21 cellular contexts compared by ENCODE assay signal in the genomic region with DNA sequence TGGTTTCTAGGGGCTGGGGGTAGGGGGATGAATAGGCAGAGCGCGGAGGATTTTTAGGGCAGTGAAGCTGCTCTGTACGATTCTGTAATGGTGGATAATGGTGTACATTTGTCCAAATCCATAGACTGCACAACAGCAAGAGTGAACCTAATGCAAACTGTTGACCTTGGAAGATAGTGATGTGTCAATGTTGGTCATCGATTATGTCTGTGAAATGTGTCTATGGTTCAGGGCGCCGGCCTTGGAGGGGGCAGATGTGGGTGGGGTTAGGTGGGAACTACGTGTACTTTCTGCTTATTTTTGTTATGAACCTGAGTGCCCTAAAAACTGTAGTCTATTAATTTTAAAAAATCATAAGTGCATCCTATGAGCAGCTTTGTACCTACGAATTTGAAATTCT.
"Had no signal": no experiment of that assay in that cellular context is flagged by ENCODE, and none has a peak within 500 bp of the region (broad histone marks: within the 10 kb centered on the region; RNA-seq: fewer than 3 reads in every experiment).

No MANE protein-coding gene starts in this region.

- ATAC-seq: left ventricle myocardium superior; lower lobe of right lung; mucosa of descending colon; stimulated activated memory B cell treated with anti-CD40 and anti-IgM and Interleukin-4, amounts not matched to agents 10 μg/mL and 1 μg/mL and 100 μg/mL, for 72 hours; stimulated activated naive CD8-positive, alpha-beta T cell treated with anti-CD3 and anti-CD28 coated beads, Interleukin-15, Interleukin-2, amounts not matched to agents 100 U/mL and 50 U/mL, for 24 hours had no signal

- H3K79me2 ChIP-seq: parathyroid adenoma had no signal

- H3K27ac ChIP-seq: dorsolateral prefrontal cortex, lower lobe of right lung, parathyroid adenoma, sigmoid colon, transverse colon, vagina had no signal

- H3K27me3 Mint-ChIP-seq: naive B cell; progenitor cell of endocrine pancreas; stimulated activated memory B cell treated with anti-CD40 and anti-IgM and Interleukin-4, amounts not matched to agents 10 μg/mL and 1 μg/mL and 100 μg/mL, for 72 hours had no signal

- H3K4me3 ChIP-seq: dorsolateral prefrontal cortex, lower lobe of right lung, mucosa of descending colon, sigmoid colon, transverse colon, vagina had no signal

- H3K27ac Mint-ChIP-seq: immature natural killer cell; mesothelial cell of epicardium; naive B cell; progenitor cell of endocrine pancreas; stimulated activated memory B cell treated with anti-CD40 and anti-IgM and Interleukin-4, amounts not matched to agents 10 μg/mL and 1 μg/mL and 100 μg/mL, for 72 hours had no signal

- H3K36me3 Mint-ChIP-seq: immature natural killer cell; stimulated activated memory B cell treated with anti-CD40 and anti-IgM and Interleukin-4, amounts not matched to agents 10 μg/mL and 1 μg/mL and 100 μg/mL, for 72 hours had no signal

- H3K27me3 ChIP-seq: dorsolateral prefrontal cortex, sigmoid colon, transverse colon, vagina had no signal

- DNase-seq: effector CD4-positive, alpha-beta T cell; hypothalamus; immature natural killer cell; left ventricle myocardium superior; mucosa of descending colon; naive B cell; occipital lobe; stimulated activated CD4-positive, alpha-beta T cell treated with anti-CD3 and anti-CD28 coated beads, Interleukin-4, amount 100 ng/mL, for 4 hours; stimulated activated naive CD8-positive, alpha-beta T cell treated with anti-CD3 and anti-CD28 coated beads, Interleukin-15, Interleukin-2, amounts not matched to agents 100 U/mL and 50 U/mL, for 24 hours; substantia nigra had no signal

- H3K36me3 ChIP-seq: lower lobe of right lung, sigmoid colon, transverse colon, vagina had no signal

- H3K4me1 ChIP-seq: lower lobe of right lung, parathyroid adenoma, transverse colon, vagina had no signal

- H2AFZ ChIP-seq: parathyroid adenoma had no signal

- H3K9ac ChIP-seq: parathyroid adenoma had no signal

- H3K9me3 ChIP-seq: vagina had no signal

- FAIRE-seq: frontal cortex, keratinocyte had no signal

- H3K4me3 Mint-ChIP-seq: immature natural killer cell; mesothelial cell of epicardium; naive B cell; stimulated activated memory B cell treated with anti-CD40 and anti-IgM and Interleukin-4, amounts not matched to agents 10 μg/mL and 1 μg/mL and 100 μg/mL, for 72 hours had no signal

- H3K4me1 Mint-ChIP-seq: immature natural killer cell; mesothelial cell of epicardium; stimulated activated memory B cell treated with anti-CD40 and anti-IgM and Interleukin-4, amounts not matched to agents 10 μg/mL and 1 μg/mL and 100 μg/mL, for 72 hours had no signal
